ENCODE assay signal across 6 cellular contexts in the genomic region with DNA sequence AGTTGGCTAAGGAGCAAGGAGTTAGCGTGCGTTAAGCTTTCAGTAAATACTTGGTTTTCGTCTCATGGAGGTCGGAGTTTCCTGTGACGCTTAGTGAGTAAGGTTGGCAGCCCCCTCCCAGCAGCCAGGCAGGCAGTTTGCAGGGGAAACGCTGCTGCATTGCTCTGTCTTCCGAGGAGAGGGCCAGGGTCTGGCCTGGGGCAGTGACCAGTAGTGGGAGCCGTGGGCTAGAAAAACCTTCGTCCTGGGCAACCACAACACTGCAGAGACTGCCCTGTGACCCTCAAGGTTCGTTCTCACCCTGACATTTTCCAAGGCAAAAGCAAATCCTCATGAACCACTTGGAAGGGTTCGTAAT. TPM values are rescaled to one million over a fixed set of nuclear protein-coding genes. Genes with fewer than 3 reads are reported as not detected.
DNase-seq lines count a peak whose midpoint lies in the region; ATAC-seq and TF ChIP-seq lines count a peak whose summit lies in the region.

No MANE protein-coding gene starts in this region.

- peaks cover 37% of the 10 kb centered on the region for H3K4me1 ChIP-seq in CD4-positive, CD25-positive, alpha-beta regulatory T cell (ENCODE audit: control insufficient read depth, insufficient read depth, low read length, poor library complexity, severe bottlenecking)
- H3K4me1 ChIP-seq in smooth muscle cell (ENCODE audit: low read depth): peaks cover 14% of the 10 kb centered on the region

- TF ChIP-seq CTCF in epithelial cell of proximal tubule (conservative IDR thresholded peaks at IDR 0.05; ENCODE audit: low read depth, low read length): peak; percentile 33
- TF ChIP-seq CTCF in smooth muscle cell (IDR thresholded peaks at IDR 0.05; ENCODE audit: borderline replicate concordance, insufficient read depth, poor library complexity, severe bottlenecking): no peak

- H3K9ac ChIP-seq in smooth muscle cell (ENCODE audit: low read depth): peak overlapping the region; percentile 95

- H3K9me3 Mint-ChIP-seq in CD4-positive, CD25-positive, alpha-beta regulatory T cell: no peaks in the 10 kb centered on the region

- H3K79me2 ChIP-seq in smooth muscle cell (ENCODE audit: low read depth): peaks cover 60% of the 10 kb centered on the region

- 7% methylated on average over 11 of the region's 11 CpGs for WGBS in smooth muscle cell (ENCODE audit: low lambda C conversion rate)

- H3K4me1 Mint-ChIP-seq in CD4-positive, CD25-positive, alpha-beta regulatory T cell: peaks cover 7 to 69% (median 42%) of the 10 kb centered on the region in 4 donors

- peak overlapping the region; percentile 91 for H3K4me2 ChIP-seq in smooth muscle cell

- no peak for DNase-seq in CD4-positive, CD25-positive, alpha-beta regulatory T cell
- DNase-seq in epithelial cell of proximal tubule (ENCODE audit: low read depth) (no peak), smooth muscle cell (lab: John Stamatoyannopoulos, UW; ENCODE audit: unreplicated experiment) (no peak), GM19238 (ENCODE audit: insufficient read length, low spot score) (no peak)

- no peaks in the 10 kb centered on the region for H3K36me3 ChIP-seq in CD4-positive, CD25-positive, alpha-beta regulatory T cell (ENCODE audit: control insufficient read depth, insufficient read depth, low read length)
- H3K36me3 ChIP-seq in KOPT-K1 (ENCODE audit: insufficient read depth, low read length) (no peaks in the 10 kb centered on the region), smooth muscle cell (ENCODE audit: low read depth) (no peaks in the 10 kb centered on the region)

- peak overlapping the region; percentile 90 for H3K4me3 ChIP-seq in CD4-positive, CD25-positive, alpha-beta regulatory T cell (ENCODE audit: low read depth, low read length)
- H3K4me3 ChIP-seq in epithelial cell of proximal tubule (ENCODE audit: low read depth, low read length): peak overlapping the region; percentile 88
- H3K4me3 ChIP-seq in smooth muscle cell: peak overlapping the region; percentile 96

- H3K9me3 ChIP-seq in CD4-positive, CD25-positive, alpha-beta regulatory T cell (ENCODE audit: control insufficient read depth in 2 of 2, low read length in 2 of 2): no peaks in the 10 kb centered on the region
- no peaks in the 10 kb centered on the region for H3K9me3 ChIP-seq in KOPT-K1 (ENCODE audit: insufficient read depth, low read length, poor library complexity, severe bottlenecking)
- no peaks in the 10 kb centered on the region for H3K9me3 ChIP-seq in smooth muscle cell (replicated peaks; ENCODE audit: low read depth)

- ATAC-seq in CD4-positive, CD25-positive, alpha-beta regulatory T cell (ENCODE audit: low read depth in 2 of 2): no peak
- ATAC-seq in HG03045 (IDR thresholded peaks at IDR 0.05; ENCODE audit: unreplicated experiment): no peak

- H3K27me3 Mint-ChIP-seq in CD4-positive, CD25-positive, alpha-beta regulatory T cell: no peaks in the 10 kb centered on the region

- H3F3A ChIP-seq in smooth muscle cell (ENCODE audit: low read depth): no peaks in the 10 kb centered on the region

- peaks cover 4% of the 10 kb centered on the region for H3K36me3 Mint-ChIP-seq in CD4-positive, CD25-positive, alpha-beta regulatory T cell

- H2AFZ ChIP-seq in smooth muscle cell (ENCODE audit: low read depth): peak overlapping the region; percentile 92

- H3K4me3 Mint-ChIP-seq in CD4-positive, CD25-positive, alpha-beta regulatory T cell: peak overlapping the region; percentile 96 to 99 (median 96)

- H4K20me1 ChIP-seq in smooth muscle cell (ENCODE audit: low read depth): peaks cover 34% of the 10 kb centered on the region

- peak overlapping the region; percentile 96 to 97 (median 96) for H3K27ac Mint-ChIP-seq in CD4-positive, CD25-positive, alpha-beta regulatory T cell

- H3K27ac ChIP-seq in CD4-positive, CD25-positive, alpha-beta regulatory T cell (ENCODE audit: insufficient read depth, low read length, poor library complexity, severe bottlenecking): peak overlapping the region; percentile 91
- H3K27ac ChIP-seq in KOPT-K1 (ENCODE audit: low read depth, low read length, poor library complexity, severe bottlenecking): peak overlapping the region; percentile 85
- peak overlapping the region; percentile 88 for H3K27ac ChIP-seq in smooth muscle cell (ENCODE audit: low read depth)

- H3K27me3 ChIP-seq in CD4-positive, CD25-positive, alpha-beta regulatory T cell (ENCODE audit: control insufficient read depth, insufficient read depth, low read length): no peaks in the 10 kb centered on the region
- H3K27me3 ChIP-seq in smooth muscle cell (ENCODE audit: low read depth): no peaks in the 10 kb centered on the region

RNA-seq across cellular contexts. Expression of a gene that starts 0.4 kb away (rescaled TPM):
- total RNA-seq in CD4-positive, CD25-positive, alpha-beta regulatory T cell: 46.0 TPM
- 10 to 100 TPM; 12.1 to 17.5 (median 14.1) TPM for polyA plus RNA-seq in CD4-positive, CD25-positive, alpha-beta regulatory T cell
- 10.2 and 11.4 TPM in 2 replicates for total RNA-seq in epithelial cell of proximal tubule
- total RNA-seq in smooth muscle cell: 20.6 and 30.4 TPM in 2 replicates
- 27.6 and 35.2 TPM in 2 replicates for polyA plus RNA-seq in smooth muscle cell

RNA-seq across cellular contexts. Expression of a gene that starts 0.6 kb away (rescaled TPM):
- 254 TPM for total RNA-seq in CD4-positive, CD25-positive, alpha-beta regulatory T cell
- 10 to 100 TPM; 37.5 to 50.7 (median 39.1) TPM for polyA plus RNA-seq in CD4-positive, CD25-positive, alpha-beta regulatory T cell
- 105 and 123 TPM in 2 replicates for total RNA-seq in epithelial cell of proximal tubule
- 57.3 and 85.4 TPM in 2 replicates for total RNA-seq in smooth muscle cell
- 56.2 and 75.4 TPM in 2 replicates for polyA plus RNA-seq in smooth muscle cell

RNA-seq across cellular contexts. Expression of a gene that starts 40.7 kb away (rescaled TPM):
- total RNA-seq in CD4-positive, CD25-positive, alpha-beta regulatory T cell: 22.5 TPM
- polyA plus RNA-seq in CD4-positive, CD25-positive, alpha-beta regulatory T cell: 1 to 10 TPM; 2.4 to 5.4 (median 3.1) TPM
- total RNA-seq in epithelial cell of proximal tubule: 11.1 and 16.9 TPM in 2 replicates
- 4.2 and 6.5 TPM in 2 replicates for total RNA-seq in smooth muscle cell
- 14.9 and 16.2 TPM in 2 replicates for polyA plus RNA-seq in smooth muscle cell

RNA-seq across cellular contexts. Expression of a gene that starts 54.2 kb away (rescaled TPM):
- 55.5 TPM for total RNA-seq in CD4-positive, CD25-positive, alpha-beta regulatory T cell
- polyA plus RNA-seq in CD4-positive, CD25-positive, alpha-beta regulatory T cell: 10 to 100 TPM in 1 of 4 donors, 1 to 10 TPM in 3; 7.5 to 13.1 (median 8.5) TPM
- total RNA-seq in epithelial cell of proximal tubule (0.87 and 5.8 TPM in 2 replicates), smooth muscle cell (6.3 and 9.6 TPM in 2 replicates)
- polyA plus RNA-seq in smooth muscle cell: 47.4 and 49.9 TPM in 2 replicates
